Comparison of ENCODE assay signal across 1 cellular context in the genomic region with DNA sequence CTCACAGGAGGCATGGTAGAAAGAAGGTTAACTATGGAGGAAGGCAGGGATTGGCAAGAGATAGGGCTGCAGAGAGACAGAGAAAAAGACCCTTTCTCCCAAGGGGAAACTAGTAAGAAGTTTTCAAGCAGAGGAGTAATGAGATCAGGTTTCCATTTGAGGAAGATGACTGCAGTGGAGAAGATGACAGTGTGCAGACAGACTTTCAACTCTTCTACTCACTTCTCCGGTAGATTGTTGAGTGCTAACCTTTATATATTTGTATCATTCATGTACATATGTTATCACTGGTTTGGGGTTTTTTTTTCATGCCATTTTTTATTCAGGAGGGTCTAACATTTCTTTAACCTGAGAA.
TF ChIP-seq lines count a peak whose summit lies in the region.

No MANE protein-coding gene starts in this region.

TF ChIP-seq in K562, 482 proteins besides CTCF, POLR2A, EP300 and RAD21:
- TF ChIP-seq ASH1L (IDR thresholded peaks at IDR 0.05; ENCODE audit: borderline replicate concordance, low read depth, partially characterized antibody) (no peak), FOXK2 (conservative IDR thresholded peaks at IDR 0.05 in 1 of 2, IDR thresholded peaks at IDR 0.05 in 1 of 2; ENCODE audit: low read depth in 2 of 2) (no peak), NONO (IDR thresholded peaks at IDR 0.05; ENCODE audit: low read depth in 2 of 2, low read length in 1 of 2) (0 out of 4 replicates have a peak, but pooled peaks of 1 of the 2 experiments have one; percentile 4), ESRRA (IDR thresholded peaks at IDR 0.05; ENCODE audit: borderline replicate concordance, low read depth) (no peak), ZNF212 (CRISPR knock-in tag; IDR thresholded peaks at IDR 0.05) (no peak), JUND (IDR thresholded peaks at IDR 0.05; ENCODE audit: borderline replicate concordance, low read depth, low read length) (peak; percentile 16; the same call in 1 of the 2 replicates), JUND (tag; IDR thresholded peaks at IDR 0.05; ENCODE audit: borderline replicate concordance, low read depth, low read length) (peak; percentile 58; the same call in 2 of the 3 replicates), ELF1 (tag; IDR thresholded peaks at IDR 0.05) (0 out of 2 replicates have a peak, but pooled peaks have one; percentile 12), STAG1 (CRISPR knock-in tag; IDR thresholded peaks at IDR 0.05; ENCODE audit: borderline replicate concordance) (no peak), MCM7 (IDR thresholded peaks at IDR 0.05) (no peak), MEF2A (IDR thresholded peaks at IDR 0.05; ENCODE audit: control insufficient read depth, low read depth, low read length) (peak; percentile 88), JUN (IDR thresholded peaks at IDR 0.05; ENCODE audit: borderline replicate concordance, low read depth, low read length) (peak; percentile 66), JUN (CRISPR knock-in tag; IDR thresholded peaks at IDR 0.05; ENCODE audit: borderline replicate concordance) (no peak), ZNF140 (CRISPR knock-in tag; IDR thresholded peaks at IDR 0.05) (no peak), GABPB2 (CRISPR knock-in tag; conservative IDR thresholded peaks at IDR 0.05) (no peak), ZC3H4 (CRISPR knock-in tag; IDR thresholded peaks at IDR 0.05; ENCODE audit: borderline replicate concordance) (no peak), NR2F6 (CRISPR knock-in tag; IDR thresholded peaks at IDR 0.05) (no peak), FOXP1 (CRISPR knock-in tag; IDR thresholded peaks at IDR 0.05) (no peak), MAZ (CRISPR knock-in tag; conservative IDR thresholded peaks at IDR 0.05 in 1 of 2, IDR thresholded peaks at IDR 0.05 in 1 of 2) (0 out of 4 replicates have a peak, but pooled peaks of 1 of the 2 experiments have one; percentile 1), CBFA2T3 (IDR thresholded peaks at IDR 0.05) (no peak), SMARCE1 (IDR thresholded peaks at IDR 0.05) (peak; percentile 10; the same call in 1 of the 2 replicates), L3MBTL2 (IDR thresholded peaks at IDR 0.05) (0 out of 2 replicates have a peak, but pooled peaks have one; percentile 2), FIP1L1 (IDR thresholded peaks at IDR 0.05; ENCODE audit: low read depth, low read length, poor library complexity, severe bottlenecking) (no peak)
- TF ChIP-seq, protein P1, sequence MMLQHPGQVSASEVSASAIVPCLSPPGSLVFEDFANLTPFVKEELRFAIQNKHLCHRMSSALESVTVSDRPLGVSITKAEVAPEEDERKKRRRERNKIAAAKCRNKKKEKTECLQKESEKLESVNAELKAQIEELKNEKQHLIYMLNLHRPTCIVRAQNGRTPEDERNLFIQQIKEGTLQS (IDR thresholded peaks at IDR 0.05) = peak; percentile 45; the same call in 1 of the 2 replicates
- TF ChIP-seq, protein P1 (CRISPR knock-in tag; conservative IDR thresholded peaks at IDR 0.05) = no peak
